In the genomic region with DNA sequence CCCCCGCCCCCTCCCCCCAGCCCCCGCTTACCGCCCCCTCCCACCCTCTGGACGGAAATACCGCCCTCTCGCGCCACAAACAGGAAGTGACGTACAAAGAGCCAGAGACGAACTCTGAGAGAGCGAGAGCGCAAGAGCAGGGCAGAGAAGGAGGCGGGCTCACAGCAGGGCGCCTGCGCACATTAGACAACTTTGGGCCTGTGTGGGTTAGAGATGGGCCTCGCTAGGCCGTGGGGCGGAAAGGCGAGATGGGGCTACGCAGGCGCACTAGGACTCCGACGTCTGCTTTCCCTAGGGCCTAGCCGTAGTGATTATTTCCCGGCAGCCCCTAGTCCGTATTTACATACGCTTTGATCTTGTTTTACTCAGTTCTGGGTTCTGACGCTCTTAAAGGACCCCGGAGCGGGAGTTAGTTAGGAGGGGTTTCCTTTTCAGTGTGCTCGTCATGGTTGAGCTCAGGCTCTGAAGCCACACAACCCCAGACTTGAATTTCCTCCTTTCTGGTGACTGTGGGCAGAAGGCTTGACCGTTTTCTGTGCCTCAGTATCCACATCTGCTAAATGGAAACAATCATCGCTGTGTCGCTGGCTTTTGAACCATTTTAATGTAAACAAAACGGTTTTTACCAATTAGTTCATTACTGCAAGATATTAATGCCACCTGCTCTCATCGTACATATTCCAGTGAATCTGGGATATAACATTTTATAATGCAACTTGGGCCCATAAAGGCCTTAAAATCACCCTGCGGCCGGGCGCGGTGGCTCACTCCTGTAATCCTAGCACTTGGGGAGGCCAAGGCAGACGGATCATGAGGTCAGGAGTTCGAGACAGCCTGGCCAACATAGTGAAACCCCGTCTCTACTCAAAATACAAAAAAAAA, we compare ENCODE assay signal across 1 cellular context.
TF ChIP-seq lines count a peak whose summit lies in the region.

No MANE protein-coding gene starts in this region.

TF ChIP-seq in HEK293, 187 proteins besides CTCF, POLR2A, EP300 and RAD21 (continued from another document):
- TF ChIP-seq, protein P1, sequence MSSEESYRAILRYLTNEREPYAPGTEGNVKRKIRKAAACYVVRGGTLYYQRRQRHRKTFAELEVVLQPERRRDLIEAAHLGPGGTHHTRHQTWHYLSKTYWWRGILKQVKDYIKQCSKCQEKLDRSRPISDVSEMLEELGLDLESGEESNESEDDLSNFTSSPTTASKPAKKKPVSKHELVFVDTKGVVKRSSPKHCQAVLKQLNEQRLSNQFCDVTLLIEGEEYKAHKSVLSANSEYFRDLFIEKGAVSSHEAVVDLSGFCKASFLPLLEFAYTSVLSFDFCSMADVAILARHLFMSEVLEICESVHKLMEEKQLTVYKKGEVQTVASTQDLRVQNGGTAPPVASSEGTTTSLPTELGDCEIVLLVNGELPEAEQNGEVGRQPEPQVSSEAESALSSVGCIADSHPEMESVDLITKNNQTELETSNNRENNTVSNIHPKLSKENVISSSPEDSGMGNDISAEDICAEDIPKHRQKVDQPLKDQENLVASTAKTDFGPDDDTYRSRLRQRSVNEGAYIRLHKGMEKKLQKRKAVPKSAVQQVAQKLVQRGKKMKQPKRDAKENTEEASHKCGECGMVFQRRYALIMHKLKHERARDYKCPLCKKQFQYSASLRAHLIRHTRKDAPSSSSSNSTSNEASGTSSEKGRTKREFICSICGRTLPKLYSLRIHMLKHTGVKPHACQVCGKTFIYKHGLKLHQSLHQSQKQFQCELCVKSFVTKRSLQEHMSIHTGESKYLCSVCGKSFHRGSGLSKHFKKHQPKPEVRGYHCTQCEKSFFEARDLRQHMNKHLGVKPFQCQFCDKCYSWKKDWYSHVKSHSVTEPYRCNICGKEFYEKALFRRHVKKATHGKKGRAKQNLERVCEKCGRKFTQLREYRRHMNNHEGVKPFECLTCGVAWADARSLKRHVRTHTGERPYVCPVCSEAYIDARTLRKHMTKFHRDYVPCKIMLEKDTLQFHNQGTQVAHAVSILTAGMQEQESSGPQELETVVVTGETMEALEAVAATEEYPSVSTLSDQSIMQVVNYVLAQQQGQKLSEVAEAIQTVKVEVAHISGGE (tag by site-specific recombination; conservative IDR thresholded peaks at IDR 0.05; ENCODE audit: low read depth): peak; percentile 53
